In the genomic region with DNA sequence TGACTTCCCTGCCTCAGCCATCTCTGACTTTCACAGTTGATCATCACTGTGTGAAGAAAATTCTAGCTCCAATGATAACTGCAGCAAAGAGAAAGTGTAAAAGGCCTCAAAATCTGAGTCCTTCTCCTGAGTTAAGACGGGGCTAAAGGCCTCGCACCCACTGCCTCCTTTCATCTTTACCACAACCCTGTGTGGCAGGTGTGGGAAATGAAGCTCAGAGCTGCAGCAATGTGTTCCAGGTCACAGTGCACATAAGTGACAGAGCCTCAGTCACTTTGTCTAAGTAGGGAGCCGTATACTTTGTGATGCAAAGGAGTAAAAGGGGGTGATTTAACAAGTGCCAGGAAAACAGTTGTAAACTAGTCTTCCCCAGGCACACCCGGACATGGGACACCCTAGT, we compare ENCODE assay signal across 20 cellular contexts.
"Had no signal": no experiment of that assay in that cellular context is flagged by ENCODE, and none has a peak within 500 bp of the region (broad histone marks: within the 10 kb centered on the region; RNA-seq: fewer than 3 reads in every experiment).

No MANE protein-coding gene starts in this region.

- H3K4me3 Mint-ChIP-seq: activated CD4-positive, alpha-beta T cell treated with anti-CD3 and anti-CD28 coated beads, Interleukin-2, amount 10 ng/mL, durations not matched to agents 24 days and 14 days; brain; naive thymus-derived CD8-positive, alpha-beta T cell; T-helper 1 cell treated with Interleukin-12 subunit alpha and Interleukin-12 subunit beta and Interleukin-4 antibody, amounts not matched to agents 30 μg/mL and 1 μg/mL, for 36 hours had no signal

- H3K9me3 ChIP-seq: colonic mucosa, esophagus squamous epithelium, tibial nerve, uterus had no signal

- H3K9me3 Mint-ChIP-seq: activated CD4-positive, alpha-beta T cell treated with anti-CD3 and anti-CD28 coated beads, Interleukin-2, amount 10 ng/mL, durations not matched to agents 24 days and 14 days; naive thymus-derived CD8-positive, alpha-beta T cell; T-helper 1 cell treated with Interleukin-12 subunit alpha and Interleukin-12 subunit beta and Interleukin-4 antibody, amounts not matched to agents 30 μg/mL and 1 μg/mL, for 36 hours had no signal

- H3K27me3 Mint-ChIP-seq: activated CD4-positive, alpha-beta T cell treated with anti-CD3 and anti-CD28 coated beads, Interleukin-2, amount 10 ng/mL, durations not matched to agents 24 days and 14 days; brain had no signal

- DNase-seq: activated CD4-positive, alpha-beta T cell treated with anti-CD3 and anti-CD28 coated beads, Interleukin-2, amount 10 ng/mL, durations not matched to agents 24 days and 14 days; activated naive CD4-positive, alpha-beta T cell; activated T-cell treated with anti-CD3 and anti-CD28 coated beads for 4 hours; amygdala; central memory CD4-positive, alpha-beta T cell; colonic mucosa; esophagus squamous epithelium; hippocampal formation; naive thymus-derived CD8-positive, alpha-beta T cell; posterior cingulate gyrus; stimulated activated CD4-positive, alpha-beta T cell treated with anti-CD3 and anti-CD28 coated beads, Interleukin-15, amount 100 ng/mL, for 24 hours; stimulated activated CD4-positive, alpha-beta T cell treated with anti-CD3 and anti-CD28 coated beads, Interleukin-4, amount 100 ng/mL, for 1 hour; stimulated activated naive CD4-positive, alpha-beta T cell; substantia nigra; uterus had no signal

- H3K27me3 ChIP-seq: colonic mucosa, esophagus squamous epithelium, tibial nerve, uterus had no signal

- H3K27ac Mint-ChIP-seq: activated CD4-positive, alpha-beta T cell treated with anti-CD3 and anti-CD28 coated beads, Interleukin-2, amount 10 ng/mL, durations not matched to agents 24 days and 14 days; T-helper 1 cell treated with Interleukin-12 subunit alpha and Interleukin-12 subunit beta and Interleukin-4 antibody, amounts not matched to agents 30 μg/mL and 1 μg/mL, for 36 hours had no signal

- H3K27ac ChIP-seq: colonic mucosa, esophagus squamous epithelium, tibial nerve, uterus, VCaP had no signal

- H3K4me1 ChIP-seq: colonic mucosa, uterus had no signal

- H3K4me3 ChIP-seq: colonic mucosa, esophagus squamous epithelium, tibial nerve, uterus had no signal

- H3K36me3 ChIP-seq: colonic mucosa, esophagus squamous epithelium, tibial nerve, uterus had no signal

- H3K36me3 Mint-ChIP-seq: brain; naive thymus-derived CD8-positive, alpha-beta T cell had no signal

- ATAC-seq: left lobe of liver; naive thymus-derived CD8-positive, alpha-beta T cell had no signal
